ENCODE assay signal across 17 cellular contexts in the genomic region with DNA sequence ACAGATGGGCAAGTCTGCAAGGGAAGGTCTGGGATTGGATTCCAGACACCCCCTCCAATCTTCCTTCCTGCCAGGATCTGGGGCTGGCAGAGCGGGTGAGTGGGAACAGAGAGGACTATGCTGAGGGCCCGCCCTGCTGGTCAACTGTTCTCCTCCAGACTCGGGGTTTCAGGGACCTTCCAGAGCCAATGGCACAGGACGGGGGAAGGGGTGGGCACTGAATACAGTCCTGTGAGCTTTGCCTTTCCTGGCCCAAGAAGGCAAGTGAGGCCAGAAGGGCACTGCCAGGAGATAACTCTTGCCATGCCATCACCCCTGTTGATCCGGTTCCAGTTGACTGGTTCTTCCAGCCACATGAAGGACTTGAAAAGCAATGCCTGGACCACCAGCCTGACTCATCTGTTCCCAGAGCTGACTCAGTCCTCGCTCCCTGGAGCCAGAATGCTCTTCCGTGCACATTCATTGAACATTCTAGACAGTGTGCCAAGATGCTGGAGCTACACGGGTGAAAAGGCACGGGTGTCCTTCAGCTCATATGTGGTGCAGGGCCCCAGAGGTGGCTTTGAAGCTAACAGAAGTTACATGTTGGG. TPM values are rescaled to one million over a fixed set of nuclear protein-coding genes. Genes with fewer than 3 reads are reported as not detected.
DNase-seq lines count a peak whose midpoint lies in the region; ATAC-seq and TF ChIP-seq lines count a peak whose summit lies in the region.
"Had no signal": no experiment of that assay in that cellular context is flagged by ENCODE, and none has a peak within 500 bp of the region (broad histone marks: within the 10 kb centered on the region; RNA-seq: fewer than 3 reads in every experiment).

No MANE protein-coding gene starts in this region.

- H2AFZ ChIP-seq in osteoblast (ENCODE audit: low read length) = no peak overlapping the region
- H2AFZ ChIP-seq: PC-9 had no signal

- no peaks in the 10 kb centered on the region for H3K9me3 ChIP-seq in osteoblast (ENCODE audit: low read depth, low read length)
- H3K9me3 ChIP-seq: ovary had no signal

- no peak for ATAC-seq in HG02623 (IDR thresholded peaks at IDR 0.05; ENCODE audit: unreplicated experiment)
- ATAC-seq in GM21619 (IDR thresholded peaks at IDR 0.05; ENCODE audit: unreplicated experiment) = no peak
- ATAC-seq: stimulated activated naive CD8-positive, alpha-beta T cell treated with anti-CD3 and anti-CD28 coated beads, Interleukin-15, amount 100 ng/mL, for 72 hours; WTC11 had no signal

- H3K27me3 ChIP-seq in osteoblast (ENCODE audit: insufficient read depth, low read length) = no peaks in the 10 kb centered on the region
- H3K27me3 ChIP-seq: ovary had no signal

- no peaks in the 10 kb centered on the region for H3K79me2 ChIP-seq in osteoblast (ENCODE audit: insufficient read depth, low read length)

- peak overlapping the region; percentile 9 for H3K4me2 ChIP-seq in osteoblast (ENCODE audit: insufficient read depth, low read length)
- H3K4me2 ChIP-seq: PC-9 had no signal

- DNase-seq in EL (peak; percentile 52), RKO (ENCODE audit: low spot score) (peak; percentile 25), epithelial cell of proximal tubule (ENCODE audit: low read depth) (peak; percentile 70), osteoblast (ENCODE audit: insufficient read length, low spot score, missing footprints) (peak; percentile 86), T1000 (lab: John Stamatoyannopoulos, UW) (no peak)
- no peak for DNase-seq in activated naive CD4-positive, alpha-beta T cell treated with Interleukin-2 at 50 U/mL for 16 hours
- DNase-seq: endodermal cell; islet precursor cell; NCI-H2029; NCI-H524 treated with DMSO at 0.1 percent for 48 hours; ovary; PC-9; stimulated activated naive CD8-positive, alpha-beta T cell treated with anti-CD3 and anti-CD28 coated beads, Interleukin-15, amount 100 ng/mL, for 72 hours; SW 1271 had no signal

- H3K27ac ChIP-seq in osteoblast (ENCODE audit: low read depth, low read length) = no peak overlapping the region
- H3K27ac ChIP-seq: ovary, PC-9 had no signal

- no peaks in the 10 kb centered on the region for H4K20me1 ChIP-seq in osteoblast (ENCODE audit: insufficient read depth, low read length)

- H3K4me3 ChIP-seq in epithelial cell of proximal tubule (ENCODE audit: low read depth, low read length) = no peak overlapping the region
- H3K4me3 ChIP-seq in osteoblast (ENCODE audit: insufficient read depth, low read length) = no peak overlapping the region
- H3K4me3 ChIP-seq: ovary, PC-9 had no signal

- H3K4me1 ChIP-seq in osteoblast (ENCODE audit: insufficient read depth, low read length) = peaks cover 20% of the 10 kb centered on the region

- H3K36me3 ChIP-seq in osteoblast (ENCODE audit: insufficient read depth, low read length) = no peaks in the 10 kb centered on the region
- H3K36me3 ChIP-seq: ovary had no signal

- TF ChIP-seq CTCF in epithelial cell of proximal tubule (conservative IDR thresholded peaks at IDR 0.05; ENCODE audit: low read depth, low read length) (no peak), osteoblast (IDR thresholded peaks at IDR 0.05; ENCODE audit: extremely low read depth, low read depth, low read length) (no peak)

RNA-seq across cellular contexts. Expression of a gene that starts 0.5 kb away (rescaled TPM):
- total RNA-seq in epithelial cell of proximal tubule (not detected in 2 replicates), osteoblast (under 0.01 TPM in 1 of 2 replicates, not detected in the other)
- total RNA-seq: endodermal cell, PC-9 had no signal

RNA-seq across cellular contexts. Expression of a gene that starts 22.0 kb away (rescaled TPM):
- total RNA-seq in epithelial cell of proximal tubule = 6.1 and 6.3 TPM in 2 replicates
- total RNA-seq in osteoblast = 11.5 and 11.6 TPM in 2 replicates

RNA-seq across cellular contexts. Expression of a gene that starts 26.3 kb away (rescaled TPM):
- 18.1 and 33.1 TPM in 2 replicates for total RNA-seq in epithelial cell of proximal tubule
- 55.7 and 65.1 TPM in 2 replicates for total RNA-seq in osteoblast

RNA-seq across cellular contexts. Expression of a gene that starts 48.3 kb away (rescaled TPM):
- total RNA-seq in epithelial cell of proximal tubule (1.8 and 1.9 TPM in 2 replicates), osteoblast (3.8 and 6.5 TPM in 2 replicates)

RNA-seq across cellular contexts. Expression of a gene that starts 48.3 kb away (rescaled TPM):
- total RNA-seq in epithelial cell of proximal tubule (8.5 and 12.9 TPM in 2 replicates), osteoblast (21.8 and 26.1 TPM in 2 replicates)

Comparison
In these comparisons a context has a peak if more than half of its experiments do, and no peak if none do; other contexts are left out.
1. DNase-seq: peak in EL (single experiment), RKO (single experiment), epithelial cell of proximal tubule (single experiment) and osteoblast (single experiment); none in activated naive CD4-positive, alpha-beta T cell treated with Interleukin-2 at 50 U/mL for 16 hours (single experiment) and T1000 (single experiment).